In genomic region chr10:12412671-12413368, GRCh38 we compare ENCODE assay signal across 13 cellular contexts.
DNase-seq lines count a peak whose midpoint lies in the region; ATAC-seq and TF ChIP-seq lines count a peak whose summit lies in the region.
"Had no signal": no experiment of that assay in that cellular context is flagged by ENCODE, and none has a peak within 500 bp of the region (broad histone marks: within the 10 kb centered on the region; RNA-seq: fewer than 3 reads in every experiment).

No MANE protein-coding gene starts in this region.

- H3K36me3 ChIP-seq in uterus, result no peaks in the 10 kb centered on the region
- H3K36me3 ChIP-seq: WERI-Rb-1 had no signal

- WGBS in lower leg skin, 2 donors, result 90 to 92% methylated on average over 9 of the region's 9 CpGs

- no peak for TF ChIP-seq CTCF in activated CD8-positive, alpha-beta T cell treated with anti-CD3 and anti-CD28 coated beads for 36 hours (IDR thresholded peaks at IDR 0.05)
- TF ChIP-seq CTCF in lower leg skin (IDR thresholded peaks at IDR 0.05), result no peak
- TF ChIP-seq CTCF in uterus (IDR thresholded peaks at IDR 0.05), result no peak

- H3K9me3 ChIP-seq in uterus, result no peaks in the 10 kb centered on the region

- peak; percentile 67 for DNase-seq in activated CD4-positive, alpha-beta T cell treated with anti-CD3 and anti-CD28 coated beads for 36 hours
- DNase-seq in activated CD4-positive, alpha-beta T cell treated with anti-CD3 and anti-CD28 coated beads for 1 hour, result no peak
- DNase-seq in activated CD8-positive, alpha-beta T cell treated with anti-CD3 and anti-CD28 coated beads for 36 hours, result peak; percentile 75
- no peak for DNase-seq in naive B cell
- DNase-seq in stimulated activated effector memory CD8-positive, alpha-beta T cell treated with anti-CD3 and anti-CD28 coated beads, Interleukin-12 subunit alpha, Interleukin-12 subunit beta, amount 100 ng/mL, for 72 hours (ENCODE audit: low spot score in 2 of 2), result peak; percentile 7 to 73
- no peak for DNase-seq in lower leg skin (ENCODE audit: low spot score in 2 of 2)
- DNase-seq in uterus, result no peak
- DNase-seq: COR-L47, KG1, NCI-H187, WERI-Rb-1 had no signal

- peaks cover 5% of the 10 kb centered on the region for H3K9me3 Mint-ChIP-seq in activated CD4-positive, alpha-beta T cell treated with anti-CD3 and anti-CD28 coated beads for 36 hours (ENCODE audit: low read depth)
- H3K9me3 Mint-ChIP-seq in activated CD8-positive, alpha-beta T cell treated with anti-CD3 and anti-CD28 coated beads for 36 hours, result peaks cover 3% of the 10 kb centered on the region
- H3K9me3 Mint-ChIP-seq in naive B cell, result peaks cover 0 to 5% (median 0%) of the 10 kb centered on the region in 7 donors
- peaks cover 4% of the 10 kb centered on the region for H3K9me3 Mint-ChIP-seq in stimulated activated effector memory CD8-positive, alpha-beta T cell treated with anti-CD3 and anti-CD28 coated beads, Interleukin-12 subunit alpha, Interleukin-12 subunit beta, amount 100 ng/mL, for 72 hours

- POLR2A ChIA-PET in activated CD4-positive, alpha-beta T cell treated with anti-CD3 and anti-CD28 coated beads for 36 hours (lab: Charles Lee), result interaction anchor here (0.5 kb wide), 1 partner anchor 48 kb away, joined by 3 read pairs; no protein-coding TSS in a partner anchor
- POLR2A ChIA-PET in activated CD8-positive, alpha-beta T cell treated with anti-CD3 and anti-CD28 coated beads for 36 hours (lab: Charles Lee), result interaction anchor here (1.4 kb wide), 1 partner anchor 63 kb away, joined by 3 read pairs; the partner anchor contains the start of gene CAMK1D

- peak overlapping the region; percentile 38 for H3K4me3 Mint-ChIP-seq in activated CD4-positive, alpha-beta T cell treated with anti-CD3 and anti-CD28 coated beads for 36 hours
- peak overlapping the region; percentile 11 for H3K4me3 Mint-ChIP-seq in activated CD8-positive, alpha-beta T cell treated with anti-CD3 and anti-CD28 coated beads for 36 hours
- H3K4me3 Mint-ChIP-seq in naive B cell, result peak overlapping the region in 2 of 8 donors; percentile 47 to 57
- peak overlapping the region; percentile 2 for H3K4me3 Mint-ChIP-seq in stimulated activated effector memory CD8-positive, alpha-beta T cell treated with anti-CD3 and anti-CD28 coated beads, Interleukin-12 subunit alpha, Interleukin-12 subunit beta, amount 100 ng/mL, for 72 hours

- peaks cover 0 to 10% of the 10 kb centered on the region in 2 donors for H3K4me1 ChIP-seq in uterus

- peaks cover 32% of the 10 kb centered on the region for H3K4me1 Mint-ChIP-seq in activated CD4-positive, alpha-beta T cell treated with anti-CD3 and anti-CD28 coated beads for 36 hours
- peaks cover 35% of the 10 kb centered on the region for H3K4me1 Mint-ChIP-seq in activated CD8-positive, alpha-beta T cell treated with anti-CD3 and anti-CD28 coated beads for 36 hours (ENCODE audit: low read depth)
- H3K4me1 Mint-ChIP-seq in naive B cell, result peaks cover 33 to 66% (median 63%) of the 10 kb centered on the region in 3 donors
- peaks cover 31% of the 10 kb centered on the region for H3K4me1 Mint-ChIP-seq in stimulated activated effector memory CD8-positive, alpha-beta T cell treated with anti-CD3 and anti-CD28 coated beads, Interleukin-12 subunit alpha, Interleukin-12 subunit beta, amount 100 ng/mL, for 72 hours

- peaks cover 9% of the 10 kb centered on the region for H3K36me3 Mint-ChIP-seq in activated CD4-positive, alpha-beta T cell treated with anti-CD3 and anti-CD28 coated beads for 36 hours (ENCODE audit: low read depth)
- H3K36me3 Mint-ChIP-seq in activated CD8-positive, alpha-beta T cell treated with anti-CD3 and anti-CD28 coated beads for 36 hours (ENCODE audit: low read depth), result peaks cover 4% of the 10 kb centered on the region
- H3K36me3 Mint-ChIP-seq in naive B cell, result peaks cover 8 to 10% of the 10 kb centered on the region in 2 donors
- peaks cover 7% of the 10 kb centered on the region for H3K36me3 Mint-ChIP-seq in stimulated activated effector memory CD8-positive, alpha-beta T cell treated with anti-CD3 and anti-CD28 coated beads, Interleukin-12 subunit alpha, Interleukin-12 subunit beta, amount 100 ng/mL, for 72 hours

- no peaks in the 10 kb centered on the region for H3K27me3 Mint-ChIP-seq in activated CD4-positive, alpha-beta T cell treated with anti-CD3 and anti-CD28 coated beads for 36 hours
- H3K27me3 Mint-ChIP-seq in activated CD8-positive, alpha-beta T cell treated with anti-CD3 and anti-CD28 coated beads for 36 hours, result no peaks in the 10 kb centered on the region
- H3K27me3 Mint-ChIP-seq in naive B cell, result no peaks in the 10 kb centered on the region

- no peak overlapping the region for H3K27ac ChIP-seq in uterus
- H3K27ac ChIP-seq: 22Rv1, WERI-Rb-1 had no signal

- no peaks in the 10 kb centered on the region for H3K27me3 ChIP-seq in uterus

- CTCF ChIA-PET in activated CD4-positive, alpha-beta T cell treated with anti-CD3 and anti-CD28 coated beads for 36 hours (lab: Charles Lee), result interaction anchor here (0.6 kb wide), 1 partner anchor 365 kb away, joined by 3 read pairs; no protein-coding TSS in a partner anchor
- CTCF ChIA-PET in activated CD8-positive, alpha-beta T cell treated with anti-CD3 and anti-CD28 coated beads for 36 hours (lab: Charles Lee), result interaction anchor here (1.5 kb wide), 1 partner anchor 22 kb away, joined by 4 read pairs; no protein-coding TSS in a partner anchor

- TF ChIP-seq POLR2A in lower leg skin (IDR thresholded peaks at IDR 0.05) (no peak), uterus (IDR thresholded peaks at IDR 0.05) (no peak)

- H3K4me3 ChIP-seq in lower leg skin (ENCODE audit: low read depth, poor library complexity, severe bottlenecking), result no peak overlapping the region
- no peak overlapping the region for H3K4me3 ChIP-seq in uterus

- peak; percentile 87 for ATAC-seq in activated CD4-positive, alpha-beta T cell treated with anti-CD3 and anti-CD28 coated beads for 36 hours
- peak; percentile 83 for ATAC-seq in activated CD8-positive, alpha-beta T cell treated with anti-CD3 and anti-CD28 coated beads for 36 hours
- ATAC-seq in naive B cell (ENCODE audit: low read depth in 2 of 2), result no peak
- peak; percentile 96 for ATAC-seq in stimulated activated effector memory CD8-positive, alpha-beta T cell treated with anti-CD3 and anti-CD28 coated beads, Interleukin-12 subunit alpha, Interleukin-12 subunit beta, amount 100 ng/mL, for 72 hours
- no peak for ATAC-seq in GM18517 (IDR thresholded peaks at IDR 0.05; ENCODE audit: unreplicated experiment)

- peak overlapping the region; percentile 35 for H3K27ac Mint-ChIP-seq in activated CD4-positive, alpha-beta T cell treated with anti-CD3 and anti-CD28 coated beads for 36 hours
- peak overlapping the region; percentile 18 for H3K27ac Mint-ChIP-seq in activated CD8-positive, alpha-beta T cell treated with anti-CD3 and anti-CD28 coated beads for 36 hours
- peak overlapping the region in 5 of 6 donors; percentile 3 to 84 (median 17) for H3K27ac Mint-ChIP-seq in naive B cell
- peak overlapping the region; percentile 13 for H3K27ac Mint-ChIP-seq in stimulated activated effector memory CD8-positive, alpha-beta T cell treated with anti-CD3 and anti-CD28 coated beads, Interleukin-12 subunit alpha, Interleukin-12 subunit beta, amount 100 ng/mL, for 72 hours

- intact Hi-C loops in activated CD4-positive, alpha-beta T cell treated with anti-CD3 and anti-CD28 coated beads for 36 hours (cut with DNase I, micrococcal nuclease), result loop anchor here (1.0 to 10.0 kb wide), 3 partner anchors 36 to 288 kb away; partner anchors contain the start of gene SEC61A2 (in 1 of the 2)
- intact Hi-C loops in activated CD8-positive, alpha-beta T cell treated with anti-CD3 and anti-CD28 coated beads for 36 hours (cut with micrococcal nuclease), result no loop called here
- intact Hi-C loops in lower leg skin (cut with DNase I; ENCODE audit: low total_unique reads), result no loop called here
- intact Hi-C loops in uterus (cut with DNase I; ENCODE audit: low total_unique reads), result loop anchor here (5.0 kb wide), 1 partner anchor 61 kb away; no protein-coding TSS in a partner anchor

Comparison
In these comparisons a context has a peak if more than half of its experiments do, and no peak if none do; other contexts are left out.
1. DNase-seq: peak in activated CD4-positive, alpha-beta T cell treated with anti-CD3 and anti-CD28 coated beads for 36 hours (single experiment), activated CD8-positive, alpha-beta T cell treated with anti-CD3 and anti-CD28 coated beads for 36 hours (single experiment) and stimulated activated effector memory CD8-positive, alpha-beta T cell treated with anti-CD3 and anti-CD28 coated beads, Interleukin-12 subunit alpha, Interleukin-12 subunit beta, amount 100 ng/mL, for 72 hours (2 of 2); none in activated CD4-positive, alpha-beta T cell treated with anti-CD3 and anti-CD28 coated beads for 1 hour (single experiment), naive B cell (single experiment), lower leg skin (0 of 2) and uterus (0 of 2).
2. ATAC-seq: peak in activated CD4-positive, alpha-beta T cell treated with anti-CD3 and anti-CD28 coated beads for 36 hours (single experiment), activated CD8-positive, alpha-beta T cell treated with anti-CD3 and anti-CD28 coated beads for 36 hours (single experiment) and stimulated activated effector memory CD8-positive, alpha-beta T cell treated with anti-CD3 and anti-CD28 coated beads, Interleukin-12 subunit alpha, Interleukin-12 subunit beta, amount 100 ng/mL, for 72 hours (single experiment); none in naive B cell (0 of 2) and GM18517 (single experiment).
3. intact Hi-C loops: an anchor here in activated CD4-positive, alpha-beta T cell treated with anti-CD3 and anti-CD28 coated beads for 36 hours (1.0 to 10.0 kb wide) and uterus (5.0 kb wide); none called in activated CD8-positive, alpha-beta T cell treated with anti-CD3 and anti-CD28 coated beads for 36 hours and lower leg skin.
4. Peak in every context shown above with its lines, with median percentiles within 50 percentile points of each other: H3K27ac Mint-ChIP-seq.